ENCODE assay signal across 8 cellular contexts in genomic region chr6:108541843-108542795, GRCh38. TPM values are rescaled to one million over a fixed set of nuclear protein-coding genes. Genes with fewer than 3 reads are reported as not detected.
DNase-seq lines count a peak whose midpoint lies in the region; FAIRE-seq and TF ChIP-seq lines count a peak whose summit lies in the region.

No MANE protein-coding gene starts in this region.

- no peak overlapping the region for H3K27ac Mint-ChIP-seq in activated T-helper 2 cell treated with anti-CD3 and anti-CD28 coated beads, Interferon-gamma antibody, Interleukin-2, Interleukin-4, amounts not matched to agents 10 μg/mL and 5 μg/mL and 100 μg/mL, durations not matched to agents 14 hours and 24 hours and 36 hours

- H3K27me3 Mint-ChIP-seq in activated T-helper 2 cell treated with anti-CD3 and anti-CD28 coated beads, Interferon-gamma antibody, Interleukin-2, Interleukin-4, amounts not matched to agents 10 μg/mL and 5 μg/mL and 100 μg/mL, durations not matched to agents 14 hours and 24 hours and 36 hours (ENCODE audit: low read depth): peaks cover 42% of the 10 kb centered on the region

- no peaks in the 10 kb centered on the region for H3K36me3 Mint-ChIP-seq in activated T-helper 2 cell treated with anti-CD3 and anti-CD28 coated beads, Interferon-gamma antibody, Interleukin-2, Interleukin-4, amounts not matched to agents 10 μg/mL and 5 μg/mL and 100 μg/mL, durations not matched to agents 14 hours and 24 hours and 36 hours (ENCODE audit: low read depth)

- intact Hi-C loops in activated T-helper 2 cell treated with anti-CD3 and anti-CD28 coated beads, Interferon-gamma antibody, Interleukin-2, Interleukin-4, amounts not matched to agents 10 μg/mL and 5 μg/mL and 100 μg/mL, durations not matched to agents 14 hours and 24 hours and 36 hours (cut with micrococcal nuclease): loop anchor here (1.0 to 2.0 kb wide), 4 partner anchors 240 to 531 kb away; no protein-coding TSS in a partner anchor

- POLR2A ChIA-PET in AG04449 (lab: Yijun Ruan, JAX): interaction anchor here (1.0 kb wide), 1 partner anchor 351 kb away, joined by 3 read pairs; no protein-coding TSS in a partner anchor

- DNase-seq in AG04449 (ENCODE audit: low read depth, low spot score): no peak
- DNase-seq in GM18507 (ENCODE audit: extremely low spot score, insufficient read length, low read depth): no peak
- DNase-seq in Kasumi-1 (lab: John Stamatoyannopoulos, UW): peak; percentile 88 to 91
- peak; percentile 47 for DNase-seq in RCC 7860 (ENCODE audit: low spot score)
- DNase-seq in activated T-helper 2 cell treated with anti-CD3 and anti-CD28 coated beads, Interferon-gamma antibody, Interleukin-2, Interleukin-4, amounts not matched to agents 10 μg/mL and 5 μg/mL and 100 μg/mL, durations not matched to agents 14 hours and 24 hours and 36 hours (ENCODE audit: low spot score): peak; percentile 53
- DNase-seq in fibroblast of the conjunctiva (ENCODE audit: low read depth): peak; percentile 75
- peak; percentile 43 for DNase-seq in occipital lobe (lab: John Stamatoyannopoulos, UW)
- peak; percentile 83 for DNase-seq in ureter (ENCODE audit: low spot score)

- H3K4me3 ChIP-seq in AG04449 (ENCODE audit: low read depth, low read length): no peak overlapping the region

- peaks cover 15% of the 10 kb centered on the region for H3K4me1 Mint-ChIP-seq in activated T-helper 2 cell treated with anti-CD3 and anti-CD28 coated beads, Interferon-gamma antibody, Interleukin-2, Interleukin-4, amounts not matched to agents 10 μg/mL and 5 μg/mL and 100 μg/mL, durations not matched to agents 14 hours and 24 hours and 36 hours (ENCODE audit: low read depth)

- peak; percentile 77 for TF ChIP-seq CTCF in AG04449 (IDR thresholded peaks at IDR 0.05; ENCODE audit: insufficient read depth, low read length, missing control alignments)

- FAIRE-seq in GM18507 (lab: Jason Lieb, UNC) (peak; percentile 91), RCC 7860 (lab: Jason Lieb, UNC) (peak; percentile 61)

- CTCF ChIA-PET in AG04449 (lab: Yijun Ruan, JAX): interaction anchor here (0.7 to 10.8 kb wide), 49 partner anchors 9 to 855 kb away, joined by 3 to 197 read pairs (median 5); partner anchors contain the start of genes ARMC2 and CD164

- H3K9me3 Mint-ChIP-seq in activated T-helper 2 cell treated with anti-CD3 and anti-CD28 coated beads, Interferon-gamma antibody, Interleukin-2, Interleukin-4, amounts not matched to agents 10 μg/mL and 5 μg/mL and 100 μg/mL, durations not matched to agents 14 hours and 24 hours and 36 hours: no peaks in the 10 kb centered on the region

- no peak overlapping the region for H3K4me3 Mint-ChIP-seq in activated T-helper 2 cell treated with anti-CD3 and anti-CD28 coated beads, Interferon-gamma antibody, Interleukin-2, Interleukin-4, amounts not matched to agents 10 μg/mL and 5 μg/mL and 100 μg/mL, durations not matched to agents 14 hours and 24 hours and 36 hours (ENCODE audit: low read depth)

RNA-seq across cellular contexts. Expression of gene FOXO3, which starts 18.6 kb away (rescaled TPM):
- 4.7 and 5.8 TPM in 2 replicates for total RNA-seq in activated T-helper 2 cell treated with anti-CD3 and anti-CD28 coated beads, Interferon-gamma antibody, Interleukin-2, Interleukin-4, amounts not matched to agents 10 μg/mL and 5 μg/mL and 100 μg/mL, durations not matched to agents 14 hours and 24 hours and 36 hours
- total RNA-seq in occipital lobe: 56.0 TPM
- 66.7 TPM for total RNA-seq in ureter

Comparison
In these comparisons a context has a peak if more than half of its experiments do, and no peak if none do; other contexts are left out.
1. DNase-seq: peak in Kasumi-1 (2 of 2), RCC 7860 (single experiment), activated T-helper 2 cell treated with anti-CD3 and anti-CD28 coated beads, Interferon-gamma antibody, Interleukin-2, Interleukin-4, amounts not matched to agents 10 μg/mL and 5 μg/mL and 100 μg/mL, durations not matched to agents 14 hours and 24 hours and 36 hours (single experiment), fibroblast of the conjunctiva (single experiment), occipital lobe (single experiment) and ureter (single experiment); none in AG04449 (single experiment) and GM18507 (single experiment).